In the genomic region with DNA sequence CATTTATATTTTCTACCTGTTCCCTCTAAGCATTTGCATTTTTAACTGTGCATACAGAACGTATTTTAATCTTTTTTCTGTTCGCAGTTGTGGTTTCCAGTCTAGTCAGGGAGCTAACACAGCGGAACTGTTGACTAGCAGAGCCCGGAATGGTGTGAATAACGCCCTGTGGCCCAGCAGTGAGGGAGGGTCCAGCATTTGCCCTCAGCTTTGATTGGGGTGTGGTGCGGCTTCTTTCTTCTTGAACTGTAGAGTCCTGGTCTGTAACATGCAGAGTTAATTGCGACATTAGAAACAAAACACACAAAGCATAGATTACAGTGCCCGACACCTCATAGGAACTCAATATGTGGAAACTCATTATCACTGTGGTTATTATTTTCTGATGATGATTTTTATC, we compare ENCODE assay signal across 19 cellular contexts.
"Had no signal": no experiment of that assay in that cellular context is flagged by ENCODE, and none has a peak within 500 bp of the region (broad histone marks: within the 10 kb centered on the region; RNA-seq: fewer than 3 reads in every experiment).

No MANE protein-coding gene starts in this region.

- H3K9ac ChIP-seq: parathyroid adenoma had no signal

- H3K27me3 ChIP-seq: colonic mucosa, esophagus squamous epithelium, heart right ventricle, tibial nerve had no signal

- H3K4me3 ChIP-seq: colonic mucosa, esophagus squamous epithelium, heart right ventricle, left ventricle myocardium inferior, spleen, tibial nerve had no signal

- ATAC-seq: activated CD4-positive, alpha-beta T cell treated with anti-CD3 and anti-CD28 coated beads for 36 hours; activated naive CD4-positive, alpha-beta T cell treated with anti-CD3 and anti-CD28 coated beads, Interleukin-2, amount 50 U/mL, for 72 hours; activated T-cell treated with anti-CD3 and anti-CD28 coated beads, Interleukin-2, amount 50 U/mL, for 72 hours; heart right ventricle; right cardiac atrium had no signal

- DNase-seq: activated CD4-positive, alpha-beta T cell treated with anti-CD3 and anti-CD28 coated beads for 36 hours; activated CD4-positive, alpha-beta T cell treated with anti-CD3 and anti-CD28 coated beads, Interleukin-2, amount 50 U/mL, for 4 hours; activated CD4-positive, CD25-positive, alpha-beta regulatory T cell; activated naive CD4-positive, alpha-beta T cell; activated T-cell treated with anti-CD3 and anti-CD28 coated beads for 4 hours; activated T-cell treated with anti-CD3 and anti-CD28 coated beads, Interleukin-2, amount 50 U/mL, for 72 hours; colonic mucosa; esophagus squamous epithelium; foreskin melanocyte; heart right ventricle; islet precursor cell; left ventricle myocardium inferior; occipital lobe; right cardiac atrium; spleen; stimulated activated naive CD4-positive, alpha-beta T cell had no signal

- H3K27ac ChIP-seq: colonic mucosa, esophagus squamous epithelium, heart right ventricle, left ventricle myocardium inferior, parathyroid adenoma, spleen, tibial nerve had no signal

- H3K79me2 ChIP-seq: parathyroid adenoma had no signal

- H3K4me1 ChIP-seq: colonic mucosa, esophagus squamous epithelium, parathyroid adenoma, spleen, tibial nerve had no signal

- H2AFZ ChIP-seq: parathyroid adenoma had no signal

- H3K9me3 ChIP-seq: colonic mucosa, heart right ventricle, left ventricle myocardium inferior, tibial nerve had no signal

- H3K36me3 ChIP-seq: colonic mucosa, esophagus squamous epithelium, heart right ventricle, left ventricle myocardium inferior, spleen, tibial nerve had no signal
